8 cellular contexts compared by ENCODE assay signal in the genomic region with DNA sequence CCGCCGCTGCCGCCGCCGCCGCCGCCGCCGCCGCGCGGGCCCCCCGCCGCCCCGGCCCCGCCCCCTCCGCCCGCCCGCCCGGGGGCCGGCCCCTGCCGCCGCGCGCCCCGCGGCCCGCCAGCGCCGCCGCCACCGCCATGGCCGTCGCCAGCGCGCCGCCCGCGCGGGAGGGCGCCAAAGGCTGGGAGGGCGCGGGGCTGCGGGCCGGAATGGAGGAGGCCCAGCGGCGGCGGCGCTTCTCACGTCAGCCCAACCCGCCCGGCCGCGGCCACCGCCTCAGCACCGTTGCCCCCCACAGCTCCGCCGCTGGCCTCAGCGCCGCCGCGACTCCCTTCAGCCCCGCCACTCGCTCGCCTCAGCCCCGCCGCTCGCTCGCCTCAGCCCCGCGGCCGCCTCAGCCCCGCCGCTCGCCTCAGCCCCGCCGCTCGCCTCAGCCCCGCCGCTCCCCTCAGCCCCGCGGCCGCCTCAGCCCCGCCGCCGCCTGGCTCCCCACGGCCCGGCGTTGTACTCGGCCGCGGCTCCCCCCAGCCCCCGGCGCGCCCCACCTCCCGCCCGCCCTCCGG. TPM values are rescaled to one million over a fixed set of nuclear protein-coding genes. Genes with fewer than 3 reads are reported as not detected.
DNase-seq lines count a peak whose midpoint lies in the region; ATAC-seq and TF ChIP-seq lines count a peak whose summit lies in the region.

Gene PHF10 (minus strand): TSS at position 510 of the 563 bp plus-strand sequence. CDS start 569 bp downstream, outside the sequence.

- H3K36me3 ChIP-seq in NT2/D1 (ENCODE audit: insufficient read depth, insufficient read length, low read length) (peaks cover 4% of the 10 kb centered on the region), vagina (no peaks in the 10 kb centered on the region)

- peak within 1 kb of the TSS; percentile 85 for H3K9ac ChIP-seq in NT2/D1 (ENCODE audit: insufficient read length, low read depth)

- peak; percentile 57 for DNase-seq in NCI-H345 (lab: John Stamatoyannopoulos, UW)
- no peak for DNase-seq in NCI-H345 treated with DMSO at 0.1 percent for 48 hours (lab: John Stamatoyannopoulos, UW; ENCODE audit: unreplicated experiment)
- DNase-seq in NT2/D1 (ENCODE audit: low read depth, low spot score), result no peak
- peak; percentile 48 for DNase-seq in activated gamma-delta T cell (lab: John Stamatoyannopoulos, UW)
- no peak for DNase-seq in glomerular endothelial cell (ENCODE audit: extremely low read depth, low read depth, low spot score)
- no peak for DNase-seq in omental fat pad (ENCODE audit: low spot score)
- DNase-seq in vagina (ENCODE audit: extremely low spot score in 2 of 2), result no peak

- peak within 1 kb of the TSS; percentile 95 for H3K27ac ChIP-seq in vagina

- peaks cover 10% of the 10 kb centered on the region for H3K27me3 ChIP-seq in NT2/D1 (ENCODE audit: insufficient read depth, insufficient read length)
- no peaks in the 10 kb centered on the region for H3K27me3 ChIP-seq in vagina

- H3K4me1 ChIP-seq in NT2/D1 (ENCODE audit: insufficient read depth, insufficient read length) (no peaks in the 10 kb centered on the region), vagina (peaks cover 41% of the 10 kb centered on the region)

- no peak for TF ChIP-seq CTCF in omental fat pad (IDR thresholded peaks at IDR 0.05)
- no peak for TF ChIP-seq CTCF in vagina (IDR thresholded peaks at IDR 0.05)

- no peak for TF ChIP-seq POLR2A in vagina (IDR thresholded peaks at IDR 0.05)

- ATAC-seq in HG02852 (IDR thresholded peaks at IDR 0.05; ENCODE audit: unreplicated experiment) (peak; percentile 50), omental fat pad (ENCODE audit: low FRiP score) (peak; percentile 35)

- intact Hi-C loops in vagina (cut with DNase I), result no loop called here

- peak within 1 kb of the TSS; percentile 71 for H3K4me3 ChIP-seq in NT2/D1 (ENCODE audit: insufficient read length, low read depth)
- peak within 1 kb of the TSS; percentile 71 to 92 for H3K4me3 ChIP-seq in vagina

- no peaks in the 10 kb centered on the region for H3K9me3 ChIP-seq in NT2/D1 (ENCODE audit: insufficient read depth, low read length)
- no peaks in the 10 kb centered on the region for H3K9me3 ChIP-seq in vagina

RNA-seq across cellular contexts. Expression of gene PHF10, which starts in this region (rescaled TPM):
- total RNA-seq in glomerular endothelial cell, result 39.5 and 70.3 TPM in 2 replicates
- total RNA-seq in omental fat pad, result 10 to 100 TPM; 32.9 to 49.4 (median 43.7) TPM
- total RNA-seq in vagina, result 54.8 TPM

Comparison
In these comparisons a context has a peak if more than half of its experiments do, and no peak if none do; other contexts are left out.
1. DNase-seq: peak in NCI-H345 (single experiment) and activated gamma-delta T cell (single experiment); none in NCI-H345 treated with DMSO at 0.1 percent for 48 hours (single experiment), NT2/D1 (single experiment), glomerular endothelial cell (single experiment), omental fat pad (single experiment) and vagina (0 of 2).